Comparison of ENCODE assay signal across 1 cellular context in the genomic region with DNA sequence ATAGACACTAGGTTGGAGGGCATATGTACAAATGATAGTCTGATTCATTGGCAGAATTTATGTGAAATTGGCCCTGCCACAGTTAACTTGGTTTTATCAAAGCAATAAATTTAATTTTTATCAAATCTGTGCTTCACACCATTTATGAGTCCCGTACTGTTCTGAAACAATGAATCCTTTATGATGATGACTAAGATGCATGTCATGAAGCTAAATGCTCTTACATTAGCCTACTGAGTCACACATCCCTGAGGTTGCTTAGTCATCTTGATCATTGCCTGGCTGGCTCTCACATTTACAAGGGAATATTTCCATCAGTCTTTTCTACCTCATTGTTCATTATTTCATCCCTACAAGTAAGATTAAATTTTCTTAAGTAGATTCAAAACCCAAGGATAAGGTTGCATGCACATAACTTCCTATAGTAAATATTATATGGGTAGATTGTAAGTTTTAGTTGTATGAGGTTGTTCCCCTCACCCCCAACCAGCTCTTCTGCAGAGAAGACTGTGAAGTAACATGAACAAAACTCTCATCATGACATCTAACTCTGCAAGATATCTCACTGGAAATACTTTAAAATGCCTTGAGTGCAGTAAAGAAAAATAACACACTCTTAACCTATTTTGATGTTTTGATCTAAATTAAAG.
TF ChIP-seq lines count a peak whose summit lies in the region.

No MANE protein-coding gene starts in this region.

TF ChIP-seq in GM23338, 12 proteins besides CTCF, POLR2A, EP300 and RAD21 (continued from another document):
- TF ChIP-seq, protein P1, sequence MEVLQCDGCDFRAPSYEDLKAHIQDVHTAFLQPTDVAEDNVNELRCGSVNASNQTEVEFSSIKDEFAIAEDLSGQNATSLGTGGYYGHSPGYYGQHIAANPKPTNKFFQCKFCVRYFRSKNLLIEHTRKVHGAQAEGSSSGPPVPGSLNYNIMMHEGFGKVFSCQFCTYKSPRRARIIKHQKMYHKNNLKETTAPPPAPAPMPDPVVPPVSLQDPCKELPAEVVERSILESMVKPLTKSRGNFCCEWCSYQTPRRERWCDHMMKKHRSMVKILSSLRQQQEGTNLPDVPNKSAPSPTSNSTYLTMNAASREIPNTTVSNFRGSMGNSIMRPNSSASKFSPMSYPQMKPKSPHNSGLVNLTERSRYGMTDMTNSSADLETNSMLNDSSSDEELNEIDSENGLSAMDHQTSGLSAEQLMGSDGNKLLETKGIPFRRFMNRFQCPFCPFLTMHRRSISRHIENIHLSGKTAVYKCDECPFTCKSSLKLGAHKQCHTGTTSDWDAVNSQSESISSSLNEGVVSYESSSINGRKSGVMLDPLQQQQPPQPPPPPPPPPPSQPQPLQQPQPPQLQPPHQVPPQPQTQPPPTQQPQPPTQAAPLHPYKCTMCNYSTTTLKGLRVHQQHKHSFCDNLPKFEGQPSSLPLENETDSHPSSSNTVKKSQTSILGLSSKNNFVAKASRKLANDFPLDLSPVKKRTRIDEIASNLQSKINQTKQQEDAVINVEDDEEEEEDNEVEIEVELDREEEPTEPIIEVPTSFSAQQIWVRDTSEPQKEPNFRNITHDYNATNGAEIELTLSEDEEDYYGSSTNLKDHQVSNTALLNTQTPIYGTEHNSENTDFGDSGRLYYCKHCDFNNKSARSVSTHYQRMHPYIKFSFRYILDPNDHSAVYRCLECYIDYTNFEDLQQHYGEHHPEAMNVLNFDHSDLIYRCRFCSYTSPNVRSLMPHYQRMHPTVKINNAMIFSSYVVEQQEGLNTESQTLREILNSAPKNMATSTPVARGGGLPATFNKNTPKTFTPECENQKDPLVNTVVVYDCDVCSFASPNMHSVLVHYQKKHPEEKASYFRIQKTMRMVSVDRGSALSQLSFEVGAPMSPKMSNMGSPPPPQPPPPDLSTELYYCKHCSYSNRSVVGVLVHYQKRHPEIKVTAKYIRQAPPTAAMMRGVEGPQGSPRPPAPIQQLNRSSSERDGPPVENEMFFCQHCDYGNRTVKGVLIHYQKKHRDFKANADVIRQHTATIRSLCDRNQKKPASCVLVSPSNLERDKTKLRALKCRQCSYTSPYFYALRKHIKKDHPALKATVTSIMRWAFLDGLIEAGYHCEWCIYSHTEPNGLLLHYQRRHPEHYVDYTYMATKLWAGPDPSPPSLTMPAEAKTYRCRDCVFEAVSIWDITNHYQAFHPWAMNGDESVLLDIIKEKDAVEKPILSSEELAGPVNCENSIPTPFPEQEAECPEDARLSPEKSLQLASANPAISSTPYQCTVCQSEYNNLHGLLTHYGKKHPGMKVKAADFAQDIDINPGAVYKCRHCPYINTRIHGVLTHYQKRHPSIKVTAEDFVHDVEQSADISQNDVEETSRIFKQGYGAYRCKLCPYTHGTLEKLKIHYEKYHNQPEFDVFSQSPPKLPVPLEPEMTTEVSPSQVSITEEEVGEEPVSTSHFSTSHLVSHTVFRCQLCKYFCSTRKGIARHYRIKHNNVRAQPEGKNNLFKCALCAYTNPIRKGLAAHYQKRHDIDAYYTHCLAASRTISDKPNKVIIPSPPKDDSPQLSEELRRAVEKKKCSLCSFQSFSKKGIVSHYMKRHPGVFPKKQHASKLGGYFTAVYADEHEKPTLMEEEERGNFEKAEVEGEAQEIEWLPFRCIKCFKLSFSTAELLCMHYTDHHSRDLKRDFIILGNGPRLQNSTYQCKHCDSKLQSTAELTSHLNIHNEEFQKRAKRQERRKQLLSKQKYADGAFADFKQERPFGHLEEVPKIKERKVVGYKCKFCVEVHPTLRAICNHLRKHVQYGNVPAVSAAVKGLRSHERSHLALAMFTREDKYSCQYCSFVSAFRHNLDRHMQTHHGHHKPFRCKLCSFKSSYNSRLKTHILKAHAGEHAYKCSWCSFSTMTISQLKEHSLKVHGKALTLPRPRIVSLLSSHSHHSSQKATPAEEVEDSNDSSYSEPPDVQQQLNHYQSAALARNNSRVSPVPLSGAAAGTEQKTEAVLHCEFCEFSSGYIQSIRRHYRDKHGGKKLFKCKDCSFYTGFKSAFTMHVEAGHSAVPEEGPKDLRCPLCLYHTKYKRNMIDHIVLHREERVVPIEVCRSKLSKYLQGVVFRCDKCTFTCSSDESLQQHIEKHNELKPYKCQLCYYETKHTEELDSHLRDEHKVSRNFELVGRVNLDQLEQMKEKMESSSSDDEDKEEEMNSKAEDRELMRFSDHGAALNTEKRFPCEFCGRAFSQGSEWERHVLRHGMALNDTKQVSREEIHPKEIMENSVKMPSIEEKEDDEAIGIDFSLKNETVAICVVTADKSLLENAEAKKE (CRISPR knock-in tag; IDR thresholded peaks at IDR 0.05): no peak
- TF ChIP-seq, protein P2, sequence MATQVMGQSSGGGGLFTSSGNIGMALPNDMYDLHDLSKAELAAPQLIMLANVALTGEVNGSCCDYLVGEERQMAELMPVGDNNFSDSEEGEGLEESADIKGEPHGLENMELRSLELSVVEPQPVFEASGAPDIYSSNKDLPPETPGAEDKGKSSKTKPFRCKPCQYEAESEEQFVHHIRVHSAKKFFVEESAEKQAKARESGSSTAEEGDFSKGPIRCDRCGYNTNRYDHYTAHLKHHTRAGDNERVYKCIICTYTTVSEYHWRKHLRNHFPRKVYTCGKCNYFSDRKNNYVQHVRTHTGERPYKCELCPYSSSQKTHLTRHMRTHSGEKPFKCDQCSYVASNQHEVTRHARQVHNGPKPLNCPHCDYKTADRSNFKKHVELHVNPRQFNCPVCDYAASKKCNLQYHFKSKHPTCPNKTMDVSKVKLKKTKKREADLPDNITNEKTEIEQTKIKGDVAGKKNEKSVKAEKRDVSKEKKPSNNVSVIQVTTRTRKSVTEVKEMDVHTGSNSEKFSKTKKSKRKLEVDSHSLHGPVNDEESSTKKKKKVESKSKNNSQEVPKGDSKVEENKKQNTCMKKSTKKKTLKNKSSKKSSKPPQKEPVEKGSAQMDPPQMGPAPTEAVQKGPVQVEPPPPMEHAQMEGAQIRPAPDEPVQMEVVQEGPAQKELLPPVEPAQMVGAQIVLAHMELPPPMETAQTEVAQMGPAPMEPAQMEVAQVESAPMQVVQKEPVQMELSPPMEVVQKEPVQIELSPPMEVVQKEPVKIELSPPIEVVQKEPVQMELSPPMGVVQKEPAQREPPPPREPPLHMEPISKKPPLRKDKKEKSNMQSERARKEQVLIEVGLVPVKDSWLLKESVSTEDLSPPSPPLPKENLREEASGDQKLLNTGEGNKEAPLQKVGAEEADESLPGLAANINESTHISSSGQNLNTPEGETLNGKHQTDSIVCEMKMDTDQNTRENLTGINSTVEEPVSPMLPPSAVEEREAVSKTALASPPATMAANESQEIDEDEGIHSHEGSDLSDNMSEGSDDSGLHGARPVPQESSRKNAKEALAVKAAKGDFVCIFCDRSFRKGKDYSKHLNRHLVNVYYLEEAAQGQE (IDR thresholded peaks at IDR 0.05; ENCODE audit: unreplicated experiment): no peak
- TF ChIP-seq EZH2phosphoT487 (IDR thresholded peaks at IDR 0.05; ENCODE audit: unreplicated experiment) (no peak), CREB1 (CRISPR knock-in tag; IDR thresholded peaks at IDR 0.05; ENCODE audit: low read depth) (no peak), POLR2AphosphoS5 (IDR thresholded peaks at IDR 0.05; ENCODE audit: low read depth) (no peak), STAT1 (IDR thresholded peaks at IDR 0.05; ENCODE audit: unreplicated experiment) (no peak), EZH2 (IDR thresholded peaks at IDR 0.05; ENCODE audit: low read depth, unreplicated experiment) (no peak)
